21 cellular contexts compared by ENCODE assay signal in genomic region chr1:34976384-34977209, GRCh38. TPM values are rescaled to one million over a fixed set of nuclear protein-coding genes. Genes with fewer than 3 reads are reported as not detected.
DNase-seq lines count a peak whose midpoint lies in the region; ATAC-seq lines count a peak whose summit lies in the region.
"Had no signal": no experiment of that assay in that cellular context is flagged by ENCODE, and none has a peak within 500 bp of the region (broad histone marks: within the 10 kb centered on the region; RNA-seq: fewer than 3 reads in every experiment).

No MANE protein-coding gene starts in this region.

- H2BK120ac ChIP-seq in neuronal stem cell (ENCODE audit: low read depth, low read length): no peak overlapping the region

- H3K27ac Mint-ChIP-seq in activated CD4-positive, alpha-beta T cell treated with anti-CD3 and anti-CD28 coated beads, Interleukin-2, amount 10 ng/mL, durations not matched to agents 24 days and 14 days: no peak overlapping the region

- H3K23ac ChIP-seq in neuronal stem cell (ENCODE audit: low read depth, low read length, poor library complexity): peak overlapping the region; percentile 83

- no peak overlapping the region for H4K8ac ChIP-seq in neuronal stem cell (ENCODE audit: low read depth, low read length)

- peak; percentile 43 for DNase-seq in activated CD4-positive, alpha-beta T cell treated with anti-CD3 and anti-CD28 coated beads, Interleukin-2, amount 10 ng/mL, durations not matched to agents 24 days and 14 days
- no peak for DNase-seq in activated CD4-positive, alpha-beta T cell treated with anti-CD3 and anti-CD28 coated beads, Interleukin-2, amount 50 U/mL, for 1 hour
- DNase-seq in H7: peak; percentile 52
- peak; percentile 40 for DNase-seq in cerebellum (ENCODE audit: low spot score)
- DNase-seq in neuronal stem cell (ENCODE audit: low spot score): no peak
- DNase-seq in NCI-H1930 (lab: John Stamatoyannopoulos, UW): no peak
- no peak for DNase-seq in COR-L47 (lab: John Stamatoyannopoulos, UW)
- DNase-seq: ACHN; CD4-positive, alpha-beta memory T cell; DMS153; KG1; NCI-H1092; NCI-H1436; NCI-H187 treated with DMSO at 0.1 percent for 48 hours; NCI-H510A; PC-9; RPMI8226 had no signal

- H2AK5ac ChIP-seq in neuronal stem cell (ENCODE audit: low read depth, low read length): no peak overlapping the region

- no peak overlapping the region for H2BK5ac ChIP-seq in neuronal stem cell (ENCODE audit: low read length)

- no peak overlapping the region for H3K4me2 ChIP-seq in neuronal stem cell (ENCODE audit: insufficient read depth, low read length, poor library complexity, severe bottlenecking)
- H3K4me2 ChIP-seq: BLaER1 treated with 17β-estradiol and CSF1 and Interleukin-3, amounts not matched to agents 10 nM and 100 nM; PC-9 had no signal

- H2BK15ac ChIP-seq in neuronal stem cell (ENCODE audit: low read length): no peak overlapping the region

- H3K79me1 ChIP-seq in neuronal stem cell (ENCODE audit: low read depth, low read length): peaks cover 4% of the 10 kb centered on the region

- H3K27me3 Mint-ChIP-seq in activated CD4-positive, alpha-beta T cell treated with anti-CD3 and anti-CD28 coated beads, Interleukin-2, amount 10 ng/mL, durations not matched to agents 24 days and 14 days: peaks cover 1% of the 10 kb centered on the region
- H3K27me3 Mint-ChIP-seq: CD4-positive, alpha-beta memory T cell had no signal

- no peak for ATAC-seq in GM21529 (IDR thresholded peaks at IDR 0.05; ENCODE audit: unreplicated experiment)

- no peaks in the 10 kb centered on the region for H3K36me3 ChIP-seq in H7 (replicated peaks; ENCODE audit: control insufficient read depth, insufficient read depth, low read length)
- H3K36me3 ChIP-seq in neuronal stem cell (replicated peaks in 1 of 2; ENCODE audit: control insufficient read depth in 2 of 2, insufficient read depth in 2 of 2, low read length in 2 of 2): peaks cover 0 to 4% of the 10 kb centered on the region in 2 donors
- H3K36me3 ChIP-seq: HAP-1 had no signal

- H3K9me3 ChIP-seq in neuronal stem cell (replicated peaks in 1 of 2; ENCODE audit: control insufficient read depth in 2 of 2, insufficient read depth in 1 of 2, low read depth in 1 of 2, low read length in 2 of 2): no peaks in the 10 kb centered on the region
- H3K9me3 ChIP-seq: HAP-1 had no signal

- intact Hi-C loops in activated CD4-positive, alpha-beta T cell treated with anti-CD3 and anti-CD28 coated beads, Interleukin-2, amount 10 ng/mL, durations not matched to agents 24 days and 14 days (cut with micrococcal nuclease): no loop called here

- H3K9ac ChIP-seq in neuronal stem cell (ENCODE audit: low read depth, low read length, poor library complexity): no peak overlapping the region
- H3K9ac ChIP-seq: BLaER1 treated with 17β-estradiol and CSF1 and Interleukin-3, amounts not matched to agents 10 nM and 100 nM had no signal

- H3K27ac ChIP-seq in neuronal stem cell (replicated peaks; ENCODE audit: low read length): no peak overlapping the region
- H3K27ac ChIP-seq: 22Rv1, PC-9 had no signal

- no peak overlapping the region for H3K4ac ChIP-seq in neuronal stem cell (ENCODE audit: low read length)

- no peak overlapping the region for H2BK12ac ChIP-seq in neuronal stem cell (ENCODE audit: low read length)

- H3K27me3 ChIP-seq in H7 (ENCODE audit: control insufficient read depth, insufficient read depth, low read length) (no peaks in the 10 kb centered on the region), neuronal stem cell (ENCODE audit: control insufficient read depth in 3 of 3, insufficient read depth in 3 of 3, low read depth in 1 of 3, low read length in 3 of 3) (no peaks in the 10 kb centered on the region)
- H3K27me3 ChIP-seq: BLaER1 treated with 17β-estradiol and CSF1 and Interleukin-3, amounts not matched to agents 10 nM and 100 nM had no signal

- H3K9me3 Mint-ChIP-seq in activated CD4-positive, alpha-beta T cell treated with anti-CD3 and anti-CD28 coated beads, Interleukin-2, amount 10 ng/mL, durations not matched to agents 24 days and 14 days: no peaks in the 10 kb centered on the region

- H3K4me3 ChIP-seq in H7 (ENCODE audit: insufficient read depth, low read depth, low read length) (no peak overlapping the region), neuronal stem cell (ENCODE audit: low read length in 2 of 2) (no peak overlapping the region)
- H3K4me3 ChIP-seq: BLaER1 treated with 17β-estradiol and CSF1 and Interleukin-3, amounts not matched to agents 10 nM and 100 nM; HAP-1; PC-9 had no signal

- H3K4me1 ChIP-seq in neuronal stem cell (ENCODE audit: control insufficient read depth in 2 of 2, insufficient read depth in 1 of 2, low read depth in 1 of 2, low read length in 2 of 2): no peaks in the 10 kb centered on the region
- H3K4me1 ChIP-seq: HAP-1 had no signal

- H3K4me3 Mint-ChIP-seq in activated CD4-positive, alpha-beta T cell treated with anti-CD3 and anti-CD28 coated beads, Interleukin-2, amount 10 ng/mL, durations not matched to agents 24 days and 14 days: no peak overlapping the region
- H3K4me3 Mint-ChIP-seq: CD4-positive, alpha-beta memory T cell had no signal

- H3K36me3 Mint-ChIP-seq in activated CD4-positive, alpha-beta T cell treated with anti-CD3 and anti-CD28 coated beads, Interleukin-2, amount 10 ng/mL, durations not matched to agents 24 days and 14 days (ENCODE audit: low read depth): peaks cover 9% of the 10 kb centered on the region

- no peaks in the 10 kb centered on the region for H3K4me1 Mint-ChIP-seq in activated CD4-positive, alpha-beta T cell treated with anti-CD3 and anti-CD28 coated beads, Interleukin-2, amount 10 ng/mL, durations not matched to agents 24 days and 14 days

- WGBS in neuronal stem cell (ENCODE audit: extremely low coverage in 2 of 2, insufficient read length in 2 of 2, insufficient replicate concordance in 1 of 2), 2 donors: no CpG with 5 or more reads among the region's 72 CpGs

- no peak overlapping the region for H4K91ac ChIP-seq in neuronal stem cell (ENCODE audit: low read depth, low read length, poor library complexity)

- peak overlapping the region; percentile 55 for H3K18ac ChIP-seq in neuronal stem cell (ENCODE audit: low read length)

- peak overlapping the region; percentile 33 for H3K14ac ChIP-seq in neuronal stem cell (ENCODE audit: low read length)

- no peak overlapping the region for H2AFZ ChIP-seq in neuronal stem cell (ENCODE audit: low read length)
- H2AFZ ChIP-seq: PC-9 had no signal

RNA-seq across cellular contexts. Expression of gene TMEM35B, which starts 8.6 kb away (rescaled TPM):
- total RNA-seq in activated CD4-positive, alpha-beta T cell treated with anti-CD3 and anti-CD28 coated beads, Interleukin-2, amount 10 ng/mL, durations not matched to agents 24 days and 14 days: 20.1 and 22.1 TPM in 2 replicates
- total RNA-seq in H7 (2014; rRNA removed; shearing (Covaris generic)): 35.6 and 43.0 TPM in 2 replicates
- total RNA-seq in cerebellum: 6.2 TPM
- 18.0 TPM for polyA plus RNA-seq in neuronal stem cell (2013, experiment 1 of 2)
- 17.5 TPM for polyA plus RNA-seq in neuronal stem cell (2013, experiment 2 of 2)

RNA-seq across cellular contexts. Expression of gene DLGAP3, which starts 47.1 kb away (rescaled TPM):
- total RNA-seq in activated CD4-positive, alpha-beta T cell treated with anti-CD3 and anti-CD28 coated beads, Interleukin-2, amount 10 ng/mL, durations not matched to agents 24 days and 14 days: 0.54 and 0.75 TPM in 2 replicates
- 3.9 and 9.2 TPM in 2 replicates for total RNA-seq in H7 (2014; rRNA removed; shearing (Covaris generic))
- total RNA-seq in cerebellum: 15.5 TPM
- polyA plus RNA-seq in neuronal stem cell (2013, experiment 1 of 2): 1.5 TPM
- 1.6 TPM for polyA plus RNA-seq in neuronal stem cell (2013, experiment 2 of 2)
- total RNA-seq: PC-9 had no signal

RNA-seq across cellular contexts. Expression of gene ZMYM6, which starts 55.1 kb away (rescaled TPM):
- 20.3 and 23.5 TPM in 2 replicates for total RNA-seq in activated CD4-positive, alpha-beta T cell treated with anti-CD3 and anti-CD28 coated beads, Interleukin-2, amount 10 ng/mL, durations not matched to agents 24 days and 14 days
- total RNA-seq in H7 (2014; rRNA removed; shearing (Covaris generic)): 11.7 and 19.0 TPM in 2 replicates
- 37.5 TPM for total RNA-seq in cerebellum
- polyA plus RNA-seq in neuronal stem cell (2013, experiment 1 of 2): 9.3 TPM
- polyA plus RNA-seq in neuronal stem cell (2013, experiment 2 of 2): 7.7 TPM

Comparison
In these comparisons a context has a peak if more than half of its experiments do, and no peak if none do; other contexts are left out.
1. DNase-seq: peak in activated CD4-positive, alpha-beta T cell treated with anti-CD3 and anti-CD28 coated beads, Interleukin-2, amount 10 ng/mL, durations not matched to agents 24 days and 14 days (single experiment), H7 (single experiment) and cerebellum (single experiment); none in activated CD4-positive, alpha-beta T cell treated with anti-CD3 and anti-CD28 coated beads, Interleukin-2, amount 50 U/mL, for 1 hour (single experiment), neuronal stem cell (single experiment), NCI-H1930 (0 of 2) and COR-L47 (single experiment).